Comparison of ENCODE assay signal across 8 cellular contexts in genomic region chr16:66844342-66845079, GRCh38. TPM values are rescaled to one million over a fixed set of nuclear protein-coding genes. Genes with fewer than 3 reads are reported as not detected.
DNase-seq lines count a peak whose midpoint lies in the region; ATAC-seq and TF ChIP-seq lines count a peak whose summit lies in the region.

CA7 (plus strand) TSS chr16:66844414; CDS start chr16:66844488, 74 bp downstream.

- no peak for TF ChIP-seq POLR2A in heart left ventricle (IDR thresholded peaks at IDR 0.05)

- H3K27me3 ChIP-seq in heart left ventricle (peaks cover 5 to 43% (median 21%) of the 10 kb centered on the region in 9 donors), parathyroid adenoma (ENCODE audit: control insufficient read depth, insufficient read depth, low read length) (no peaks in the 10 kb centered on the region)

- H3K9ac ChIP-seq in parathyroid adenoma: no peak within 1 kb of the TSS

- TF ChIP-seq CTCF in Calu3 (IDR thresholded peaks at IDR 0.05; ENCODE audit: unreplicated experiment) (no peak), heart left ventricle (IDR thresholded peaks at IDR 0.05) (no peak), parathyroid adenoma (IDR thresholded peaks at IDR 0.05) (no peak)
- no peak for TF ChIP-seq CTCF in activated CD8-positive, alpha-beta T cell treated with anti-CD3 and anti-CD28 coated beads for 36 hours (IDR thresholded peaks at IDR 0.05)

- CTCF ChIA-PET in Calu3 (lab: Charles Lee): interaction anchor here (1.0 to 1.3 kb wide), 4 partner anchors 14 to 62 kb away, joined by 3 to 8 read pairs (median 3); partner anchors contain the start of gene NAE1
- CTCF ChIA-PET in activated CD8-positive, alpha-beta T cell treated with anti-CD3 and anti-CD28 coated beads for 36 hours (lab: Charles Lee): interaction anchor here (1.8 to 9.2 kb wide), 3 partner anchors 15 to 28 kb away, joined by 7 to 71 read pairs (median 16); partner anchors contain the start of gene NAE1

- no TSS peak for BruUV-seq in Calu3 (replicated peaks; lab: Mats Ljungman, UMichigan)

- no peaks in the 10 kb centered on the region for H3K9me3 ChIP-seq in heart left ventricle
- H3K9me3 ChIP-seq in parathyroid adenoma (ENCODE audit: control insufficient read depth, low read length): no peaks in the 10 kb centered on the region

- DNase-seq in Calu3: no peak
- DNase-seq in activated CD8-positive, alpha-beta T cell treated with anti-CD3 and anti-CD28 coated beads for 36 hours: no peak
- no peak for DNase-seq in heart left ventricle
- no peak for DNase-seq in amniotic stem cell (lab: John Stamatoyannopoulos, UW)
- no peak for DNase-seq in activated gamma-delta T cell treated with Interleukin-2 at 50 U/mL for 16 hours
- no peak for DNase-seq in central memory CD4-positive, alpha-beta T cell

- peak within 1 kb of the TSS; percentile 86 for H3K4me2 ChIP-seq in parathyroid adenoma (ENCODE audit: low read length)

- H3K4me1 Mint-ChIP-seq in Calu3 (ENCODE audit: low read depth, unreplicated experiment): peaks cover 8% of the 10 kb centered on the region
- peaks cover 11% of the 10 kb centered on the region for H3K4me1 Mint-ChIP-seq in activated CD8-positive, alpha-beta T cell treated with anti-CD3 and anti-CD28 coated beads for 36 hours (ENCODE audit: low read depth)

- H3K79me2 ChIP-seq in parathyroid adenoma: no peaks in the 10 kb centered on the region

- H3K4me1 ChIP-seq in heart left ventricle (peaks cover 0 to 20% (median 12%) of the 10 kb centered on the region in 12 donors), parathyroid adenoma (no peaks in the 10 kb centered on the region)

- no peaks in the 10 kb centered on the region for H3K9me3 Mint-ChIP-seq in Calu3 (ENCODE audit: low read depth, unreplicated experiment)
- no peaks in the 10 kb centered on the region for H3K9me3 Mint-ChIP-seq in activated CD8-positive, alpha-beta T cell treated with anti-CD3 and anti-CD28 coated beads for 36 hours

- ATAC-seq in activated CD8-positive, alpha-beta T cell treated with anti-CD3 and anti-CD28 coated beads for 36 hours: peak; percentile 49
- ATAC-seq in heart left ventricle (peak in 2 of 4 donors; percentile 27 to 33), GM18873 (IDR thresholded peaks at IDR 0.05; ENCODE audit: low FRiP score, unreplicated experiment) (no peak)

- 1 to 3% (median 2%) methylated on average over 18 to 79 of the region's 79 CpGs for WGBS in heart left ventricle, 4 donors

- H3K4me3 ChIP-seq in heart left ventricle (peak within 1 kb of the TSS; percentile 32 to 56 (median 48)), parathyroid adenoma (ENCODE audit: low read depth, low read length) (peak within 1 kb of the TSS; percentile 43)

- H2AFZ ChIP-seq in parathyroid adenoma: peak within 1 kb of the TSS; percentile 86

- H3K27ac Mint-ChIP-seq in Calu3 (ENCODE audit: unreplicated experiment): no peak within 1 kb of the TSS
- no peak within 1 kb of the TSS for H3K27ac Mint-ChIP-seq in activated CD8-positive, alpha-beta T cell treated with anti-CD3 and anti-CD28 coated beads for 36 hours

- no peaks in the 10 kb centered on the region for H3K36me3 Mint-ChIP-seq in Calu3 (ENCODE audit: insufficient read depth, unreplicated experiment)
- no peaks in the 10 kb centered on the region for H3K36me3 Mint-ChIP-seq in activated CD8-positive, alpha-beta T cell treated with anti-CD3 and anti-CD28 coated beads for 36 hours (ENCODE audit: low read depth)

- H3K27ac ChIP-seq in heart left ventricle (no peak within 1 kb of the TSS), parathyroid adenoma (no peak within 1 kb of the TSS)

- peak within 1 kb of the TSS; percentile 64 for H3K4me3 Mint-ChIP-seq in Calu3 (ENCODE audit: low read depth, unreplicated experiment)
- peak within 1 kb of the TSS; percentile 43 for H3K4me3 Mint-ChIP-seq in activated CD8-positive, alpha-beta T cell treated with anti-CD3 and anti-CD28 coated beads for 36 hours

- intact Hi-C loops in Calu3 (cut with micrococcal nuclease; ENCODE audit: unreplicated experiment) (no loop called here), heart left ventricle (cut with DNase I) (no loop called here)
- intact Hi-C loops in activated CD8-positive, alpha-beta T cell treated with anti-CD3 and anti-CD28 coated beads for 36 hours (cut with micrococcal nuclease): no loop called here

- POLR2A ChIA-PET in activated CD8-positive, alpha-beta T cell treated with anti-CD3 and anti-CD28 coated beads for 36 hours (lab: Charles Lee): interaction anchor here (1.6 kb wide), 1 partner anchor 10 kb away, joined by 5 read pairs; no protein-coding TSS in a partner anchor

- no peaks in the 10 kb centered on the region for H3K36me3 ChIP-seq in heart left ventricle
- H3K36me3 ChIP-seq in parathyroid adenoma (ENCODE audit: control insufficient read depth, insufficient read depth, low read length): no peaks in the 10 kb centered on the region

- peaks cover 83% of the 10 kb centered on the region for H3K27me3 Mint-ChIP-seq in Calu3 (ENCODE audit: unreplicated experiment)
- H3K27me3 Mint-ChIP-seq in activated CD8-positive, alpha-beta T cell treated with anti-CD3 and anti-CD28 coated beads for 36 hours: peaks cover 40% of the 10 kb centered on the region

RNA-seq across cellular contexts. Expression of gene CA7, which starts in this region (rescaled TPM):
- total RNA-seq in Calu3 (2022) (not detected in 2 replicates), heart left ventricle (not detected)
- under 1 TPM in 1 of 2 experiments, not detected in 1; 0.27 TPM for total RNA-seq in activated CD8-positive, alpha-beta T cell treated with anti-CD3 and anti-CD28 coated beads for 36 hours
- not detected for polyA plus RNA-seq in heart left ventricle

Comparison
In these comparisons a context has a peak if more than half of its experiments do, and no peak if none do; other contexts are left out.
1. Peak in ATAC-seq in activated CD8-positive, alpha-beta T cell treated with anti-CD3 and anti-CD28 coated beads for 36 hours; RNA of the gene not detected or under 1 TPM.